Comparison of ENCODE assay signal across 1 cellular context in genomic region chr2:9074930-9075329, GRCh38.
TF ChIP-seq lines count a peak whose summit lies in the region.

No MANE protein-coding gene starts in this region.

TF ChIP-seq in K562, 482 proteins besides CTCF, POLR2A, EP300 and RAD21 (continued from another document):
- TF ChIP-seq ATF3 (IDR thresholded peaks at IDR 0.05) (peak; percentile 59; the same call in 1 of the 2 replicates), ATF3 (CRISPR knock-in tag; conservative IDR thresholded peaks at IDR 0.05) (no peak), ZNF511 (CRISPR knock-in tag; IDR thresholded peaks at IDR 0.05) (no peak), ZNF395 (CRISPR knock-in tag; IDR thresholded peaks at IDR 0.05) (peak; percentile 72; the same call in 1 of the 2 replicates), ZBTB33 (CRISPR knock-in tag; IDR thresholded peaks at IDR 0.05) (no peak), ZNF695 (CRISPR knock-in tag; IDR thresholded peaks at IDR 0.05) (no peak), POLR2B (IDR thresholded peaks at IDR 0.05; ENCODE audit: low read depth, partially characterized antibody) (no peak), JUND (IDR thresholded peaks at IDR 0.05; ENCODE audit: borderline replicate concordance, low read depth, low read length) (no peak; the same call in 1 of the 2 replicates), JUND (tag; IDR thresholded peaks at IDR 0.05; ENCODE audit: borderline replicate concordance, low read depth, low read length) (peak; percentile 37; the same call in 2 of the 3 replicates), ATF7 (IDR thresholded peaks at IDR 0.05) (peak; percentile 32; the same call in 1 of the 2 replicates)
